Comparison of ENCODE assay signal across 8 cellular contexts in genomic region chr19:1885398-1886119, GRCh38. TPM values are rescaled to one million over a fixed set of nuclear protein-coding genes. Genes with fewer than 3 reads are reported as not detected.
DNase-seq lines count a peak whose midpoint lies in the region; ATAC-seq and TF ChIP-seq lines count a peak whose summit lies in the region.
"Not testable (repeated sequence)": the region's sequence is repeated elsewhere in the genome, so short reads cannot be mapped to it uniquely, and the experiment has no call there.

TSS of gene ABHD17A (minus strand) at chr19:1885496. CDS start at chr19:1881566, 3,930 bp downstream.

- H3K27me3 Mint-ChIP-seq in H9 (ENCODE audit: low read depth); natural killer cell treated with Interleukin-12 subunit alpha and Interleukin-12 subunit beta and Interleukin-15 and Interleukin-18, amount 100 ng/mL, for 72 hours; stimulated activated naive B cell treated with anti-CD40 and anti-IgM and Interleukin-4, amounts not matched to agents 10 μg/mL and 1 μg/mL and 100 μg/mL, for 72 hours: not testable (repeated sequence)

- not testable (repeated sequence) for TF ChIP-seq CTCF in H9 (conservative IDR thresholded peaks at IDR 0.05); fibroblast of the aortic adventitia (IDR thresholded peaks at IDR 0.05; ENCODE audit: insufficient read depth, low read length)

- H3K79me2 ChIP-seq in H9 (ENCODE audit: insufficient read depth, low read length): peaks cover 12% of the 10 kb centered on the region; the same call in 1 of the 2 replicates

- peak within 1 kb of the TSS; percentile 91 to 95 for H3K4me3 Mint-ChIP-seq in H9
- H3K4me3 Mint-ChIP-seq in natural killer cell treated with Interleukin-12 subunit alpha and Interleukin-12 subunit beta and Interleukin-15 and Interleukin-18, amount 100 ng/mL, for 72 hours: peak within 1 kb of the TSS; percentile 98
- H3K4me3 Mint-ChIP-seq in stimulated activated naive B cell treated with anti-CD40 and anti-IgM and Interleukin-4, amounts not matched to agents 10 μg/mL and 1 μg/mL and 100 μg/mL, for 72 hours: peak within 1 kb of the TSS; percentile 95 to 98

- peak within 1 kb of the TSS; percentile 90 for H3K4me3 ChIP-seq in fibroblast of the aortic adventitia (ENCODE audit: low read depth, low read length)

- not testable (repeated sequence) for H2AK5ac ChIP-seq in H9 (ENCODE audit: insufficient read length, low read length)

- H3K27ac ChIP-seq in H9 (ENCODE audit: insufficient read length, low read depth, low read length): not testable (repeated sequence)

- not testable (repeated sequence) for H4K8ac ChIP-seq in H9 (replicated peaks; ENCODE audit: insufficient read length, low read depth, low read length)

- H3K36me3 Mint-ChIP-seq in H9 (ENCODE audit: insufficient read depth in 1 of 3, low read depth in 3 of 3); stimulated activated naive B cell treated with anti-CD40 and anti-IgM and Interleukin-4, amounts not matched to agents 10 μg/mL and 1 μg/mL and 100 μg/mL, for 72 hours: not testable (repeated sequence)
- H3K36me3 Mint-ChIP-seq in natural killer cell treated with Interleukin-12 subunit alpha and Interleukin-12 subunit beta and Interleukin-15 and Interleukin-18, amount 100 ng/mL, for 72 hours: peaks cover 12% of the 10 kb centered on the region

- ATAC-seq in natural killer cell treated with Interleukin-12 subunit alpha and Interleukin-12 subunit beta and Interleukin-15 and Interleukin-18, amount 100 ng/mL, for 72 hours: peak; percentile 90 to 95
- peak; percentile 96 to 98 for ATAC-seq in stimulated activated naive B cell treated with anti-CD40 and anti-IgM and Interleukin-4, amounts not matched to agents 10 μg/mL and 1 μg/mL and 100 μg/mL, for 72 hours (replicated peaks)

- not testable (repeated sequence) for H4K20me1 ChIP-seq in H9 (ENCODE audit: control insufficient read depth, insufficient read depth, insufficient read length)

- not testable (repeated sequence) for H3K27me3 ChIP-seq in H9 (ENCODE audit: insufficient read depth, low read length)

- not testable (repeated sequence) for H3K4ac ChIP-seq in H9 (ENCODE audit: low read depth, low read length)

- H2BK20ac ChIP-seq in H9 (ENCODE audit: low read depth, low read length, poor library complexity, severe bottlenecking): not testable (repeated sequence)

- not testable (repeated sequence) for H2AFZ ChIP-seq in H9 (ENCODE audit: low read length)

- H2BK120ac ChIP-seq in H9 (ENCODE audit: low read depth, low read length, poor library complexity, severe bottlenecking): peak within 1 kb of the TSS; percentile 23

- peak within 1 kb of the TSS; percentile 66 for H3K9ac ChIP-seq in H9 (ENCODE audit: extremely low read depth, insufficient read length, low read length)

- H2BK15ac ChIP-seq in H9 (ENCODE audit: low read depth, low read length): not testable (repeated sequence)

- not testable (repeated sequence) for H4K91ac ChIP-seq in H9 (ENCODE audit: insufficient read length, low read depth, low read length)

- DNase-seq in DMS79 treated with DMSO at 0.1 percent for 48 hours (lab: John Stamatoyannopoulos, UW) (peak; percentile 74), H9 (peak; percentile 93), NAMALWA (ENCODE audit: low spot score) (peak; percentile 97), SK-N-DZ (ENCODE audit: low spot score) (peak; percentile 86), fibroblast of the aortic adventitia (ENCODE audit: low read depth) (peak; percentile 87)
- peak; percentile 94 for DNase-seq in activated gamma-delta T cell treated with anti-CD3 and anti-CD28 coated beads, Interleukin-2, amount 50 U/mL, for 16 hours (ENCODE audit: low read depth)
- DNase-seq in natural killer cell treated with Interleukin-12 subunit alpha and Interleukin-12 subunit beta and Interleukin-15 and Interleukin-18, amount 100 ng/mL, for 72 hours (ENCODE audit: low spot score): peak; percentile 96
- DNase-seq in stimulated activated naive B cell treated with anti-CD40 and anti-IgM and Interleukin-4, amounts not matched to agents 10 μg/mL and 1 μg/mL and 100 μg/mL, for 72 hours: peak; percentile 86

- H3K79me1 ChIP-seq in H9 (ENCODE audit: insufficient read depth, low read depth, low read length, poor library complexity, severe bottlenecking): peaks cover 23% of the 10 kb centered on the region

- H3K23ac ChIP-seq in H9 (ENCODE audit: insufficient read length, low read depth, low read length): not testable (repeated sequence)

- H3K9me3 Mint-ChIP-seq in H9; natural killer cell treated with Interleukin-12 subunit alpha and Interleukin-12 subunit beta and Interleukin-15 and Interleukin-18, amount 100 ng/mL, for 72 hours; stimulated activated naive B cell treated with anti-CD40 and anti-IgM and Interleukin-4, amounts not matched to agents 10 μg/mL and 1 μg/mL and 100 μg/mL, for 72 hours: not testable (repeated sequence)

- H3K4me1 ChIP-seq in H9 (ENCODE audit: insufficient read depth, low read length): peaks cover 11% of the 10 kb centered on the region; the same call in 1 of the 2 replicates

- not testable (repeated sequence) for H3K23me2 ChIP-seq in H9 (ENCODE audit: insufficient read length, low read depth, low read length, poor library complexity, severe bottlenecking)

- no CpG with 5 or more reads among the region's 46 CpGs for WGBS in H9 (ENCODE audit: extremely low coverage, insufficient read length, low lambda C conversion rate)

- not testable (repeated sequence) for H3K56ac ChIP-seq in H9 (ENCODE audit: insufficient read length, low read depth, low read length)

- H3K27ac Mint-ChIP-seq in H9: peak within 1 kb of the TSS in 2 of 3 experiments; percentile 65 to 74; a peak in 4 of 7 replicates
- H3K27ac Mint-ChIP-seq in natural killer cell treated with Interleukin-12 subunit alpha and Interleukin-12 subunit beta and Interleukin-15 and Interleukin-18, amount 100 ng/mL, for 72 hours: peak within 1 kb of the TSS; percentile 94 to 100
- peak within 1 kb of the TSS; percentile 92 for H3K27ac Mint-ChIP-seq in stimulated activated naive B cell treated with anti-CD40 and anti-IgM and Interleukin-4, amounts not matched to agents 10 μg/mL and 1 μg/mL and 100 μg/mL, for 72 hours

- not testable (repeated sequence) for H2BK12ac ChIP-seq in H9 (ENCODE audit: insufficient read length, low read depth, low read length)

- not testable (repeated sequence) for H2BK5ac ChIP-seq in H9 (ENCODE audit: insufficient read length, low read length)

- H3K9me3 ChIP-seq in H9 (ENCODE audit: control insufficient read depth, low read depth, low read length): not testable (repeated sequence)

- H3K4me1 Mint-ChIP-seq in H9: peaks cover 33 to 34% of the 10 kb centered on the region in 2 experiments
- peaks cover 28 to 32% of the 10 kb centered on the region in 2 donors for H3K4me1 Mint-ChIP-seq in natural killer cell treated with Interleukin-12 subunit alpha and Interleukin-12 subunit beta and Interleukin-15 and Interleukin-18, amount 100 ng/mL, for 72 hours (ENCODE audit: low read depth in 2 of 2)
- peaks cover 34 to 38% of the 10 kb centered on the region in 2 donors for H3K4me1 Mint-ChIP-seq in stimulated activated naive B cell treated with anti-CD40 and anti-IgM and Interleukin-4, amounts not matched to agents 10 μg/mL and 1 μg/mL and 100 μg/mL, for 72 hours

- H3K4me2 ChIP-seq in H9 (ENCODE audit: insufficient read depth, insufficient read length, low read length): peak within 1 kb of the TSS; percentile 74

- not testable (repeated sequence) for H3K18ac ChIP-seq in H9 (ENCODE audit: insufficient read length, low read depth, low read length)

- not testable (repeated sequence) for H3T11ph ChIP-seq in H9 (ENCODE audit: low read length)

- H4K5ac ChIP-seq in H9 (ENCODE audit: insufficient read length, low read depth, low read length): not testable (repeated sequence)

- peak within 1 kb of the TSS; percentile 77; the same call in 1 of the 2 replicates for H3K14ac ChIP-seq in H9 (ENCODE audit: insufficient read depth, low read length)

RNA-seq across cellular contexts. Expression of gene ABHD17A, which starts in this region (rescaled TPM):
- total RNA-seq in H9 (2021) (47.5 and 50.3 TPM in 2 replicates), fibroblast of the aortic adventitia (ENCODE audit: low replicate concordance) (48.0 and 51.2 TPM in 2 replicates)
- 73.8 and 89.9 TPM in 2 replicates for polyA plus RNA-seq in SK-N-DZ (2014; cell fraction: cytosol; rRNA removed)
- polyA plus RNA-seq in SK-N-DZ (2014; cell fraction: nucleus; rRNA removed): 197 and 240 TPM in 2 replicates
- total RNA-seq in natural killer cell treated with Interleukin-12 subunit alpha and Interleukin-12 subunit beta and Interleukin-15 and Interleukin-18, amount 100 ng/mL, for 72 hours: 100 to 1,000 TPM; 127 to 132 TPM
